Comparison of ENCODE assay signal across 8 cellular contexts in genomic region chr18:3498705-3499451, GRCh38. TPM values are rescaled to one million over a fixed set of nuclear protein-coding genes. Genes with fewer than 3 reads are reported as not detected.
DNase-seq lines count a peak whose midpoint lies in the region; ATAC-seq and TF ChIP-seq lines count a peak whose summit lies in the region.

No MANE protein-coding gene starts in this region.

- H3K27me3 Mint-ChIP-seq in stimulated activated naive CD8-positive, alpha-beta T cell treated with anti-CD3 and anti-CD28 coated beads, Interleukin-15, Interleukin-2, amounts not matched to agents 100 ng/mL and 50 ng/mL, for 24 hours, result peaks cover 41% of the 10 kb centered on the region

- no peaks in the 10 kb centered on the region for H3K36me3 Mint-ChIP-seq in stimulated activated naive CD8-positive, alpha-beta T cell treated with anti-CD3 and anti-CD28 coated beads, Interleukin-15, Interleukin-2, amounts not matched to agents 100 ng/mL and 50 ng/mL, for 24 hours (ENCODE audit: low read depth)

- peaks cover 35% of the 10 kb centered on the region for H3K4me1 Mint-ChIP-seq in stimulated activated naive CD8-positive, alpha-beta T cell treated with anti-CD3 and anti-CD28 coated beads, Interleukin-15, Interleukin-2, amounts not matched to agents 100 ng/mL and 50 ng/mL, for 24 hours (ENCODE audit: low read depth)

- no peaks in the 10 kb centered on the region for H3K36me3 ChIP-seq in Panc1 (ENCODE audit: control insufficient read depth, insufficient read depth, low read length)

- H3K4me3 ChIP-seq in Panc1 (ENCODE audit: low read depth in 2 of 2, low read length in 2 of 2), result peak overlapping the region; percentile 39 to 57
- H3K4me3 ChIP-seq in choroid plexus epithelial cell (ENCODE audit: low read depth, low read length), result peak overlapping the region; percentile 54

- TF ChIP-seq CTCF in Panc1 (IDR thresholded peaks at IDR 0.05) (no peak), choroid plexus epithelial cell (conservative IDR thresholded peaks at IDR 0.05; ENCODE audit: low read depth, low read length) (no peak)

- peak overlapping the region; percentile 71 for H3K4me3 Mint-ChIP-seq in stimulated activated naive CD8-positive, alpha-beta T cell treated with anti-CD3 and anti-CD28 coated beads, Interleukin-15, Interleukin-2, amounts not matched to agents 100 ng/mL and 50 ng/mL, for 24 hours

- DNase-seq in DMS79 treated with DMSO at 0.1 percent for 48 hours (lab: John Stamatoyannopoulos, UW) (peak; percentile 87), Panc1 (ENCODE audit: low read depth, low spot score) (no peak), choroid plexus epithelial cell (ENCODE audit: low read depth) (peak; percentile 44), left lobe of liver (ENCODE audit: low spot score) (no peak)

- H3K9me3 ChIP-seq in Panc1 (ENCODE audit: control insufficient read depth, insufficient read depth, low read depth, low read length), result no peaks in the 10 kb centered on the region

- H3K27me3 ChIP-seq in Panc1 (ENCODE audit: control insufficient read depth, insufficient read depth, low read length), result no peaks in the 10 kb centered on the region

- peaks cover 72% of the 10 kb centered on the region for H3K4me1 ChIP-seq in Panc1 (ENCODE audit: control insufficient read depth, insufficient read depth, low read length)

- POLR2A ChIA-PET in Panc1 (lab: Charles Lee), result interaction anchor here (1.1 kb wide), 1 partner anchor 46 kb away, joined by 18 read pairs; no protein-coding TSS in a partner anchor

- H3K27ac ChIP-seq in Panc1 (ENCODE audit: low read length), result peak overlapping the region; percentile 98

- intact Hi-C loops in Panc1 (cut with micrococcal nuclease; ENCODE audit: unreplicated experiment), result loop anchor here (5.0 kb wide), 1 partner anchor 42 kb away; no protein-coding TSS in a partner anchor

- in situ Hi-C loops in Panc1 (cut with HindIII; ENCODE audit: low pct_unique_long_range_greater_than_20kb, low sequenced_read_pairs), result no loop called here

- BruUV-seq in Panc1 (replicated peaks; lab: Mats Ljungman, UMichigan), result no TSS peak

- peak overlapping the region; percentile 2 for H3K27ac Mint-ChIP-seq in stimulated activated naive CD8-positive, alpha-beta T cell treated with anti-CD3 and anti-CD28 coated beads, Interleukin-15, Interleukin-2, amounts not matched to agents 100 ng/mL and 50 ng/mL, for 24 hours

- no peaks in the 10 kb centered on the region for H3K9me3 Mint-ChIP-seq in stimulated activated naive CD8-positive, alpha-beta T cell treated with anti-CD3 and anti-CD28 coated beads, Interleukin-15, Interleukin-2, amounts not matched to agents 100 ng/mL and 50 ng/mL, for 24 hours

- ATAC-seq in Panc1 (peak; percentile 75), left lobe of liver (peak; percentile 73), HG03565 (IDR thresholded peaks at IDR 0.05; ENCODE audit: unreplicated experiment) (no peak), HG03432 (IDR thresholded peaks at IDR 0.05; ENCODE audit: unreplicated experiment) (no peak), GM19023 (IDR thresholded peaks at IDR 0.05; ENCODE audit: unreplicated experiment) (no peak)

- CTCF ChIA-PET in Panc1 (lab: Charles Lee), result interaction anchor here (0.6 kb wide), 1 partner anchor 17 kb away, joined by 5 read pairs; no protein-coding TSS in a partner anchor

RNA-seq across cellular contexts. Expression of gene TGIF1, which starts 48.9 kb away (rescaled TPM):
- total RNA-seq in Panc1 (2021; ENCODE audit: unreplicated experiment) (171 TPM), left lobe of liver (14.1 TPM)
- polyA plus RNA-seq in Panc1 (2012; ENCODE audit: insufficient read length), result 131 TPM

Comparison
In these comparisons a context has a peak if more than half of its experiments do, and no peak if none do; other contexts are left out.
1. DNase-seq: peak in DMS79 treated with DMSO at 0.1 percent for 48 hours (single experiment) and choroid plexus epithelial cell (single experiment); none in Panc1 (single experiment) and left lobe of liver (single experiment).
2. ATAC-seq: peak in Panc1 (single experiment) and left lobe of liver (single experiment); none in HG03565 (single experiment), HG03432 (single experiment) and GM19023 (single experiment).
3. RNA of gene TGIF1, which starts 48.9 kb away (total RNA-seq): 171 TPM in Panc1 (single experiment); 14.1 TPM in left lobe of liver (single experiment); every median in the first group is over 10 times any median in the second.